Comparison of ENCODE assay signal across 16 cellular contexts in the genomic region with DNA sequence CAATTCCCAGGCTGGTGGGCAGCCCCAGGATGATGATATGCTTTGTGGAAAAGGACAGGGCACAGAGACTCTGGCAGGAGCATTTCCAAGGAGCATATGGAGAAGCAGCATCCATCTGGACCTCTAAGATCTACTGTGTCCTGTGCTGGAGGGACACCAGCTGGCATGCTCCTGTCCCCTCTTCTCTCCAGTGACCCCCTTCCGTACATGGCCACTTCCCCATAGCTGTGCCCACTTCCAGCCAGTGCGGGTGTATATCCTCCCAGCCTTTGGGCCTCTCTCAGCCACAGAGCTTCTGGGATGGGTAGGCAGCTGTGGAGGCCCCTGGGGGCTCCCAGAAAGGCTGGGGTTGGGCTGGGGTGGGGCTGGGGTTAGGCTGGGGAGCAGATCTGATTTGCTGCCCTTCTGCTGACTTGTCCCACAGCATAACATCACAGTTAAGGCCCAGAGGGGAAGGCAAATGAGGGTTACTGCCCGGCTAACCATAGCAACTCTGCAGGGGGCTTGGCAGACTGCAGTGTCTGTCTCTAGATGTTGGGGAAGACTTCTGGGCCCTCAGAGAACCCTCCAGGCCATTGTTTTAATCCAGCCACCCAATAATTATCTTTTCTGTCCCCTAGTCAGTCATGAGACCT. TPM values are rescaled to one million over a fixed set of nuclear protein-coding genes. Genes with fewer than 3 reads are reported as not detected.
DNase-seq lines count a peak whose midpoint lies in the region; ATAC-seq and TF ChIP-seq lines count a peak whose summit lies in the region.
"Had no signal": no experiment of that assay in that cellular context is flagged by ENCODE, and none has a peak within 500 bp of the region (broad histone marks: within the 10 kb centered on the region; RNA-seq: fewer than 3 reads in every experiment).

No MANE protein-coding gene starts in this region.

- H3K36me3 ChIP-seq in upper lobe of right lung, result no peaks in the 10 kb centered on the region
- H3K36me3 ChIP-seq: BE2C had no signal

- peak; percentile 20 for ATAC-seq in upper lobe of right lung
- ATAC-seq in HG02870 (IDR thresholded peaks at IDR 0.05; ENCODE audit: unreplicated experiment), result no peak
- ATAC-seq: HepG2 had no signal

- in situ Hi-C loops in G401 (cut with HindIII; ENCODE audit: low sequenced_read_pairs), result no loop called here

- peaks cover 7% of the 10 kb centered on the region for H3K4me1 ChIP-seq in upper lobe of right lung
- H3K4me1 ChIP-seq: BE2C had no signal

- H3K27me3 ChIP-seq in upper lobe of right lung, result no peaks in the 10 kb centered on the region

- DNase-seq in G401 (ENCODE audit: low spot score), result peak; percentile 96
- peak; percentile 37 for DNase-seq in NCI-H69 (lab: John Stamatoyannopoulos, UW)
- peak; percentile 88 for DNase-seq in cerebellum (ENCODE audit: low spot score)
- DNase-seq in upper lobe of right lung, result no peak
- no peak for DNase-seq in SKM-1 treated with dmso at 0.1 percent for 144 hours (lab: John Stamatoyannopoulos, UW; ENCODE audit: unreplicated experiment)
- no peak for DNase-seq in kidney glomerular epithelial cell (lab: John Stamatoyannopoulos, UW)
- DNase-seq: ACHN; BE2C; CD4-positive, alpha-beta memory T cell; DMS153; DMS79; GF-D8; H9 had no signal

- H3K9me3 ChIP-seq in upper lobe of right lung, result no peaks in the 10 kb centered on the region
- H3K9me3 ChIP-seq: BE2C had no signal

- no peak overlapping the region for H3K27ac ChIP-seq in upper lobe of right lung

- H3K4me3 ChIP-seq in upper lobe of right lung, result no peak overlapping the region

- no peak for TF ChIP-seq CTCF in upper lobe of right lung (IDR thresholded peaks at IDR 0.05)

- intact Hi-C loops in upper lobe of right lung (cut with DNase I), result loop anchor here (10.0 kb wide), 1 partner anchor 87 kb away; no protein-coding TSS in a partner anchor

RNA-seq across cellular contexts. Expression of gene NPFFR1, which starts 6.3 kb away (rescaled TPM):
- total RNA-seq in G401 (2014; rRNA removed; shearing (Covaris generic)), result not detected in 2 replicates
- total RNA-seq in cerebellum (0.54 TPM), upper lobe of right lung (1.1 TPM)
- total RNA-seq: CD4-positive, alpha-beta memory T cell; Daoy; H9 had no signal

RNA-seq across cellular contexts. Expression of gene PPA1, which starts 44.3 kb away (rescaled TPM):
- 283 and 317 TPM in 2 replicates for total RNA-seq in G401 (2014; rRNA removed; shearing (Covaris generic))
- total RNA-seq in cerebellum (137 TPM), upper lobe of right lung (175 TPM)

Comparison
In these comparisons a context has a peak if more than half of its experiments do, and no peak if none do; other contexts are left out.
1. DNase-seq: peak in G401 (single experiment), NCI-H69 (single experiment) and cerebellum (single experiment); none in upper lobe of right lung (single experiment), SKM-1 treated with dmso at 0.1 percent for 144 hours (single experiment) and kidney glomerular epithelial cell (single experiment).